ENCODE assay signal across 8 cellular contexts in genomic region chr7:76314042-76314721, GRCh38. TPM values are rescaled to one million over a fixed set of nuclear protein-coding genes. Genes with fewer than 3 reads are reported as not detected.
A peak's percentile ranks its signal among the peaks of the same experiment; 100 is the strongest.
DNase-seq lines count a peak whose midpoint lies in the region; ATAC-seq and TF ChIP-seq lines count a peak whose summit lies in the region.

No MANE protein-coding gene starts in this region.

- ATAC-seq in HG02943 (IDR thresholded peaks at IDR 0.05; ENCODE audit: low read depth, unreplicated experiment), result peak; percentile 40

- no peaks in the 10 kb centered on the region for H3K36me3 ChIP-seq in hepatocyte (replicated peaks; ENCODE audit: insufficient read depth, low read depth)

- no peaks in the 10 kb centered on the region for H3K9me2 ChIP-seq in hepatocyte (replicated peaks; ENCODE audit: insufficient read depth)

- H3K4me1 ChIP-seq in hepatocyte (ENCODE audit: insufficient read depth), result peaks cover 8% of the 10 kb centered on the region

- no peaks in the 10 kb centered on the region for H4K20me1 ChIP-seq in hepatocyte (ENCODE audit: insufficient read depth, poor library complexity, severe bottlenecking)

- no peak overlapping the region for H3K4me2 ChIP-seq in hepatocyte

- no peak overlapping the region for H3K27ac ChIP-seq in hepatocyte

- DNase-seq in NCI-H2029 treated with DMSO at 0.1 percent for 48 hours (lab: John Stamatoyannopoulos, UW), result peak; percentile 26
- peak; percentile 81 for DNase-seq in T-helper 22 cell (ENCODE audit: low read depth)
- DNase-seq in anterior cingulate cortex (lab: John Stamatoyannopoulos, UW), result peak; percentile 31 to 98 (median 91)
- DNase-seq in hepatocyte (ENCODE audit: low spot score), result peak; percentile 95
- peak; percentile 66 for DNase-seq in skeletal muscle cell (ENCODE audit: low read depth)
- no peak for DNase-seq in cortex of kidney (lab: John Stamatoyannopoulos, UW)

- peaks cover under 1% of the 10 kb centered on the region for H3K79me2 ChIP-seq in hepatocyte

- no peak overlapping the region for H2AFZ ChIP-seq in hepatocyte

- H3K9me3 ChIP-seq in hepatocyte (ENCODE audit: low read depth), result no peaks in the 10 kb centered on the region

- H3K27me3 ChIP-seq in hepatocyte, result no peaks in the 10 kb centered on the region

- H3K4me3 ChIP-seq in GM12875 (ENCODE audit: low read depth, low read length) (no peak overlapping the region), hepatocyte (no peak overlapping the region), skeletal muscle cell (ENCODE audit: low read depth, low read length) (no peak overlapping the region)

- peak; percentile 100 for TF ChIP-seq CTCF in GM12875 (IDR thresholded peaks at IDR 0.05; ENCODE audit: borderline replicate concordance, insufficient read depth, low read depth, low read length)
- peak; percentile 100 for TF ChIP-seq CTCF in hepatocyte (IDR thresholded peaks at IDR 0.05; ENCODE audit: poor library complexity)

- 10% methylated on average over 15 of the region's 15 CpGs for WGBS in hepatocyte (ENCODE audit: low lambda C conversion rate, missing lambda C conversion rate)

RNA-seq across cellular contexts. Expression of gene HSPB1, which starts 11.7 kb away (rescaled TPM):
- 186 and 205 TPM in 2 replicates for total RNA-seq in hepatocyte
- 1,525 and 1,553 TPM in 2 replicates for polyA plus RNA-seq in hepatocyte

RNA-seq across cellular contexts. Expression of gene YWHAG, which starts 44.6 kb away (rescaled TPM):
- total RNA-seq in hepatocyte, result 106 and 117 TPM in 2 replicates
- 12.6 and 17.2 TPM in 2 replicates for polyA plus RNA-seq in hepatocyte
